Comparison of ENCODE assay signal across 22 cellular contexts in the genomic region with DNA sequence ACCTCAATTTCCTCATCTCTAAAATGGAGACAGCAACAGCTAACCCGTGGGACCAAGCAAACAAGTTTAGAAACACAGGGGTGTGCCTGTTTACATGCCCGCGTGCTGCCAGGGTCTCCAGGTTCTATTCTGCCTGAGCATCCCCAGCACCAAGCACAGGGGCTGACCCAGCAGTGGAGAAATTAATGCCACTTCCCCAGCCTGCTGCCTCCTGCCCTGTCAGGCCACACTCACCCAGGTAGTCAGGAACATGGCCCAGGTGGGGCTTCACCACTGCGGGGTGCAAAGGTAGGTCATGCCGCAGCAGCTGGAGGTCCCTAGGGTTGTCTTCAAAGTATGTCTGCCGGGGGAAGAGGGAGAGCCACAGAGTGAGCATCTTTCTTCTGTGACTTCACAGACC. TPM values are rescaled to one million over a fixed set of nuclear protein-coding genes. Genes with fewer than 3 reads are reported as not detected.
A peak's percentile ranks its signal among the peaks of the same experiment; 100 is the strongest.
DNase-seq lines count a peak whose midpoint lies in the region; ATAC-seq, FAIRE-seq and TF ChIP-seq lines count a peak whose summit lies in the region.
"Had no signal": no experiment of that assay in that cellular context is flagged by ENCODE, and none has a peak within 500 bp of the region (broad histone marks: within the 10 kb centered on the region; RNA-seq: fewer than 3 reads in every experiment).

No MANE protein-coding gene starts in this region.

- peaks cover 0 to 6% of the 10 kb centered on the region in 2 experiments; a peak in 2 of 4 replicates for H3K79me2 ChIP-seq in H1 (ENCODE audit: control insufficient read depth in 1 of 2, insufficient read depth in 2 of 2, low read length in 2 of 2)

- H4K5ac ChIP-seq in H1 (ENCODE audit: insufficient read length, low read depth, low read length): no peak overlapping the region

- FAIRE-seq in H1 (lab: Jason Lieb, UNC): no peak
- FAIRE-seq: A204.1, GM18507 had no signal

- no peak overlapping the region for H3K23ac ChIP-seq in H1 (ENCODE audit: insufficient read length)

- H2BK15ac ChIP-seq in H1 (ENCODE audit: low read length): no peak overlapping the region

- no peak overlapping the region for H4K91ac ChIP-seq in H1 (replicated peaks; ENCODE audit: insufficient read length, low read length)

- 88% methylated on average over 6 of the region's 6 CpGs; no CpG with 5 or more reads in 1 of the 2 experiments for WGBS in H1 (ENCODE audit: extremely low coverage in 1 of 2, insufficient coverage in 1 of 2, insufficient read length in 1 of 2, insufficient replicate concordance in 2 of 2, low coverage in 1 of 2, low lambda C conversion rate in 2 of 2, missing lambda C conversion rate in 1 of 2), 2 experiments

- peaks cover 0 to 3% (median 3%) of the 10 kb centered on the region in 4 experiments; a peak in 5 of 7 replicates for H3K4me1 ChIP-seq in H1 (replicated peaks in 1 of 4; ENCODE audit: control insufficient read depth in 3 of 4, insufficient read depth in 4 of 4, low read length in 3 of 4)

- H3K27ac Mint-ChIP-seq in activated naive CD4-positive, alpha-beta T cell treated with anti-CD3 and anti-CD28 coated beads, Interleukin-2, amount 50 U/mL, for 72 hours: peak overlapping the region; percentile 22 to 36
- no peak overlapping the region for H3K27ac Mint-ChIP-seq in activated naive CD4-positive, alpha-beta T cell treated with anti-CD3 and anti-CD28 coated beads for 36 hours

- no peak for TF ChIP-seq RAD21 in H1 (IDR thresholded peaks at IDR 0.05 in 1 of 2, conservative IDR thresholded peaks at IDR 0.05 in 1 of 2; ENCODE audit: low read depth in 2 of 2, low read length in 2 of 2)

- peaks cover 52 to 72% (median 69%) of the 10 kb centered on the region in 4 experiments for H3K36me3 ChIP-seq in H1 (ENCODE audit: control insufficient read depth in 2 of 4, insufficient read depth in 4 of 4, low read length in 3 of 4)

- no peak overlapping the region for H2AK5ac ChIP-seq in H1 (ENCODE audit: low read depth, low read length)

- no peak overlapping the region for H2BK12ac ChIP-seq in H1 (ENCODE audit: low read depth, low read length)

- H3K56ac ChIP-seq in H1 (replicated peaks; ENCODE audit: insufficient read length, low read depth, low read length): no peak overlapping the region

- no peak overlapping the region for H3K4me3 ChIP-seq in H1 (ENCODE audit: extremely low read depth in 1 of 4, insufficient read depth in 2 of 4, low read depth in 3 of 4, low read length in 4 of 4)
- H3K4me3 ChIP-seq: PC-9 had no signal

- H3K4me2 ChIP-seq in H1 (ENCODE audit: insufficient read depth in 1 of 2, low read depth in 2 of 2, low read length in 2 of 2): no peak overlapping the region
- H3K4me2 ChIP-seq: PC-9, SK-N-SH had no signal

- H2BK20ac ChIP-seq in H1 (ENCODE audit: low read length): no peak overlapping the region

- H3K79me1 ChIP-seq in H1 (ENCODE audit: low read depth, low read length): peaks cover 3% of the 10 kb centered on the region

- peaks cover 30% of the 10 kb centered on the region for H3K4me1 Mint-ChIP-seq in activated naive CD4-positive, alpha-beta T cell treated with anti-CD3 and anti-CD28 coated beads for 36 hours (ENCODE audit: low read depth)

- ATAC-seq in activated naive CD4-positive, alpha-beta T cell treated with anti-CD3 and anti-CD28 coated beads, Interleukin-2, amount 50 U/mL, for 72 hours: no peak
- ATAC-seq in GM19351 (IDR thresholded peaks at IDR 0.05; ENCODE audit: unreplicated experiment) (no peak), HG03280 (IDR thresholded peaks at IDR 0.05; ENCODE audit: unreplicated experiment) (no peak)

- no peaks in the 10 kb centered on the region for H3K27me3 Mint-ChIP-seq in activated naive CD4-positive, alpha-beta T cell treated with anti-CD3 and anti-CD28 coated beads for 36 hours (ENCODE audit: low read depth)

- peaks cover 2 to 31% of the 10 kb centered on the region in 2 experiments for H4K20me1 ChIP-seq in H1 (replicated peaks in 1 of 2; ENCODE audit: control insufficient read depth in 1 of 2, insufficient read depth in 2 of 2, low read length in 2 of 2)

- peaks cover 32 to 50% of the 10 kb centered on the region in 2 donors for H3K36me3 Mint-ChIP-seq in activated naive CD4-positive, alpha-beta T cell treated with anti-CD3 and anti-CD28 coated beads, Interleukin-2, amount 50 U/mL, for 72 hours
- peaks cover 62% of the 10 kb centered on the region for H3K36me3 Mint-ChIP-seq in activated naive CD4-positive, alpha-beta T cell treated with anti-CD3 and anti-CD28 coated beads for 36 hours (ENCODE audit: low read depth)

- no peak overlapping the region for H3K14ac ChIP-seq in H1 (ENCODE audit: insufficient read length)

- peaks cover 4% of the 10 kb centered on the region; the same call in 1 of the 2 replicates for H3K23me2 ChIP-seq in H1 (ENCODE audit: low read depth, low read length)

- H3K9ac ChIP-seq in H1 (replicated peaks in 1 of 4; ENCODE audit: extremely low read depth in 1 of 4, low read depth in 3 of 4, low read length in 3 of 4): no peak overlapping the region
- H3K9ac ChIP-seq: SK-N-SH had no signal

- intact Hi-C loops in activated naive CD4-positive, alpha-beta T cell treated with anti-CD3 and anti-CD28 coated beads for 36 hours (cut with micrococcal nuclease): loop anchor here (10.0 kb wide), 1 partner anchor 193 kb away; no protein-coding TSS in a partner anchor

- no peaks in the 10 kb centered on the region for H3K9me3 ChIP-seq in H1 (ENCODE audit: insufficient read depth in 2 of 2, low read depth in 1 of 2, low read length in 1 of 2)
- H3K9me3 ChIP-seq: SK-N-SH had no signal

- no peak overlapping the region for H4K8ac ChIP-seq in H1 (ENCODE audit: extremely low read depth, insufficient read depth, low read length)

- no peak overlapping the region for H2BK120ac ChIP-seq in H1 (replicated peaks; ENCODE audit: low read depth, low read length)

- no peak for TF ChIP-seq POLR2A in H1 (IDR thresholded peaks at IDR 0.05; ENCODE audit: control extremely low read depth in 1 of 2, low read depth in 2 of 2, low read length in 2 of 2)

- no peak for DNase-seq in activated naive CD4-positive, alpha-beta T cell treated with anti-CD3 and anti-CD28 coated beads, Interleukin-2, amount 50 U/mL, for 72 hours (ENCODE audit: low spot score in 2 of 2)
- no peak for DNase-seq in activated naive CD4-positive, alpha-beta T cell treated with anti-CD3 and anti-CD28 coated beads for 36 hours
- DNase-seq in H1 (ENCODE audit: low read depth in 1 of 2, low spot score in 2 of 2): no peak
- no peak for DNase-seq in NCI-H345 treated with DMSO at 0.1 percent for 48 hours (lab: John Stamatoyannopoulos, UW; ENCODE audit: unreplicated experiment)
- DNase-seq: CD8-positive, alpha-beta memory T cell; GDM1; KG1; NCI-H1092 treated with DMSO at 0.1 percent for 48 hours; NCI-H1436 treated with DMSO at 0.1 percent for 48 hours; NCI-H1930; NCI-H510A; NCI-H748 treated with DMSO at 0.1 percent for 48 hours; PC-9; SIG-M5; SK-N-SH had no signal

- H2AFZ ChIP-seq in H1 (ENCODE audit: low read length): no peak overlapping the region
- H2AFZ ChIP-seq: PC-9 had no signal

- no peak for TF ChIP-seq EP300 in H1 (IDR thresholded peaks at IDR 0.05; ENCODE audit: borderline replicate concordance in 1 of 2, low read depth in 2 of 2, low read length in 2 of 2)

- H3K9me3 Mint-ChIP-seq in activated naive CD4-positive, alpha-beta T cell treated with anti-CD3 and anti-CD28 coated beads, Interleukin-2, amount 50 U/mL, for 72 hours: no peaks in the 10 kb centered on the region
- no peaks in the 10 kb centered on the region for H3K9me3 Mint-ChIP-seq in activated naive CD4-positive, alpha-beta T cell treated with anti-CD3 and anti-CD28 coated beads for 36 hours
- H3K9me3 Mint-ChIP-seq: CD8-positive, alpha-beta memory T cell had no signal

- H3K27me3 ChIP-seq in H1 (replicated peaks in 1 of 4; ENCODE audit: control insufficient read depth in 3 of 4, extremely low read depth in 1 of 4, insufficient read depth in 3 of 4, low read length in 3 of 4): no peaks in the 10 kb centered on the region

- no peak overlapping the region for H3K4me3 Mint-ChIP-seq in activated naive CD4-positive, alpha-beta T cell treated with anti-CD3 and anti-CD28 coated beads for 36 hours
- H3K4me3 Mint-ChIP-seq: CD8-positive, alpha-beta memory T cell had no signal

- no peak for TF ChIP-seq CTCF in VCaP (conservative IDR thresholded peaks at IDR 0.05)
- no peak for TF ChIP-seq CTCF in H1 (IDR thresholded peaks at IDR 0.05; ENCODE audit: control extremely low read depth in 1 of 3, insufficient read depth in 1 of 3, low read depth in 1 of 3, low read length in 3 of 3)

- POLR2A ChIA-PET in H1 (lab: Charles Lee; ENCODE audit: partially characterized antibody): interaction anchor here (0.6 to 8.6 kb wide), 7 partner anchors 6 to 150 kb away, joined by 3 to 89 read pairs (median 3); partner anchors contain the start of gene NUDCD3

- H3K18ac ChIP-seq in H1 (ENCODE audit: extremely low read depth, low read length): no peak overlapping the region

- CTCF ChIA-PET in activated naive CD4-positive, alpha-beta T cell treated with anti-CD3 and anti-CD28 coated beads for 36 hours (lab: Charles Lee): interaction anchor here (0.9 to 4.2 kb wide), 2 partner anchors 21 to 219 kb away, joined by 3 to 31 read pairs; no protein-coding TSS in a partner anchor
- CTCF ChIA-PET in H1 (lab: Charles Lee; ENCODE audit: partially characterized antibody): interaction anchor here (1.1 to 10.2 kb wide), 5 partner anchors 13 to 92 kb away, joined by 3 to 98 read pairs (median 3); partner anchors contain the start of gene NPC1L1

- H2BK5ac ChIP-seq in H1 (ENCODE audit: low read depth, low read length): no peak overlapping the region

- no peak overlapping the region for H3K4ac ChIP-seq in H1 (replicated peaks; ENCODE audit: insufficient read length, low read depth, low read length)

- H3K27ac ChIP-seq in VCaP: peak overlapping the region; percentile 55
- H3K27ac ChIP-seq in H1 (ENCODE audit: low read depth, low read length): no peak overlapping the region
- H3K27ac ChIP-seq: C4-2B, PC-9 had no signal

RNA-seq across cellular contexts. Expression of gene DDX56, which starts 5.8 kb away (rescaled TPM):
- total RNA-seq in activated naive CD4-positive, alpha-beta T cell treated with anti-CD3 and anti-CD28 coated beads, Interleukin-2, amount 50 U/mL, for 72 hours: 10 to 100 TPM; 83.4 to 92.7 TPM
- total RNA-seq in activated naive CD4-positive, alpha-beta T cell treated with anti-CD3 and anti-CD28 coated beads for 36 hours: 10 to 100 TPM; 65.8 to 74.0 TPM
- 55.4 and 56.9 TPM in 2 replicates for total RNA-seq in H1 (2021; fragmentation: NEBNext Ultra II Directional; extraction: Animal tissue kit (Norgen Biotek cat#: 25700))
- polyA plus RNA-seq in H1 (2011; rRNA removed): 81.6 and 82.0 TPM in 2 replicates
- 79.6 TPM for polyA plus RNA-seq in H1 (2011; cell fraction: cytosol; rRNA removed)
- polyA plus RNA-seq in H1 (2011; cell fraction: nucleus; rRNA removed): 179 TPM
- 73.0 to 92.1 TPM (median 90.5 TPM) in 4 replicates for polyA plus RNA-seq in H1 (2012, experiment 1 of 2)
- polyA plus RNA-seq in H1 (2012, experiment 2 of 2): 88.4 TPM
- polyA plus RNA-seq in H1 (2013, experiment 1 of 2): 59.0 TPM
- 54.2 TPM for polyA plus RNA-seq in H1 (2013, experiment 2 of 2)
- 82.6 and 86.4 TPM in 2 replicates for polyA minus RNA-seq in H1 (2011; rRNA and poly(A)+ RNA removed)
- 34.8 TPM for polyA minus RNA-seq in H1 (2011; cell fraction: cytosol; rRNA and poly(A)+ RNA removed)
- 64.0 TPM for polyA minus RNA-seq in H1 (2011; cell fraction: nucleus; rRNA and poly(A)+ RNA removed)

RNA-seq across cellular contexts. Expression of gene TMED4, which starts 14.1 kb away (rescaled TPM):
- total RNA-seq in activated naive CD4-positive, alpha-beta T cell treated with anti-CD3 and anti-CD28 coated beads, Interleukin-2, amount 50 U/mL, for 72 hours: 100 to 1,000 TPM in 1 of 2 donors, 10 to 100 TPM in 1; 67.1 to 114 TPM
- total RNA-seq in activated naive CD4-positive, alpha-beta T cell treated with anti-CD3 and anti-CD28 coated beads for 36 hours: 10 to 100 TPM; 77.3 to 81.8 TPM
- 41.1 and 44.9 TPM in 2 replicates for total RNA-seq in H1 (2021; fragmentation: NEBNext Ultra II Directional; extraction: Animal tissue kit (Norgen Biotek cat#: 25700))
- 76.7 and 91.9 TPM in 2 replicates for polyA plus RNA-seq in H1 (2011; rRNA removed)
- polyA plus RNA-seq in H1 (2011; cell fraction: cytosol; rRNA removed): 72.2 TPM
- polyA plus RNA-seq in H1 (2011; cell fraction: nucleus; rRNA removed): 68.9 TPM
- polyA plus RNA-seq in H1 (2012, experiment 1 of 2): 39.2 to 48.0 TPM (median 42.1 TPM) in 4 replicates
- 39.9 TPM for polyA plus RNA-seq in H1 (2012, experiment 2 of 2)
- 40.7 TPM for polyA plus RNA-seq in H1 (2013, experiment 1 of 2)
- 46.2 TPM for polyA plus RNA-seq in H1 (2013, experiment 2 of 2)
- polyA minus RNA-seq in H1 (2011; rRNA and poly(A)+ RNA removed): 38.6 and 54.2 TPM in 2 replicates
- 47.6 TPM for polyA minus RNA-seq in H1 (2011; cell fraction: cytosol; rRNA and poly(A)+ RNA removed)
- polyA minus RNA-seq in H1 (2011; cell fraction: nucleus; rRNA and poly(A)+ RNA removed): 39.0 TPM

RNA-seq across cellular contexts. Expression of gene NPC1L1, which starts 26.8 kb away (rescaled TPM):
- under 1 TPM; 0.06 to 0.14 TPM for total RNA-seq in activated naive CD4-positive, alpha-beta T cell treated with anti-CD3 and anti-CD28 coated beads, Interleukin-2, amount 50 U/mL, for 72 hours
- not detected for total RNA-seq in activated naive CD4-positive, alpha-beta T cell treated with anti-CD3 and anti-CD28 coated beads for 36 hours
- total RNA-seq in H1 (2021; fragmentation: NEBNext Ultra II Directional; extraction: Animal tissue kit (Norgen Biotek cat#: 25700)): 0.06 TPM in 1 of 2 replicates, not detected in the other
- 0.14 and 0.21 TPM in 2 replicates for polyA plus RNA-seq in H1 (2011; rRNA removed)
- 0.10 TPM for polyA plus RNA-seq in H1 (2011; cell fraction: cytosol; rRNA removed)
- polyA plus RNA-seq in H1 (2011; cell fraction: nucleus; rRNA removed): 0.31 TPM
- polyA plus RNA-seq in H1 (2012, experiment 1 of 2): 0.09 to 0.18 TPM (median 0.13 TPM) in 3 of 4 replicates, not detected in the other
- 0.05 TPM for polyA plus RNA-seq in H1 (2012, experiment 2 of 2)
- 0.16 TPM for polyA plus RNA-seq in H1 (2013, experiment 1 of 2)
- 0.13 TPM for polyA plus RNA-seq in H1 (2013, experiment 2 of 2)
- polyA minus RNA-seq in H1 (2011; rRNA and poly(A)+ RNA removed): 0.06 and 0.22 TPM in 2 replicates
- polyA minus RNA-seq in H1 (2011; cell fraction: cytosol; rRNA and poly(A)+ RNA removed): not detected
- not detected for polyA minus RNA-seq in H1 (2011; cell fraction: nucleus; rRNA and poly(A)+ RNA removed)
- total RNA-seq: CD8-positive, alpha-beta memory T cell; H7 had no signal
- polyA plus RNA-seq: CD8-positive, alpha-beta memory T cell; SK-N-SH had no signal

RNA-seq across cellular contexts. Expression of gene OGDH, which starts 38.5 kb away (rescaled TPM):
- 100 to 1,000 TPM in 1 of 2 donors, 10 to 100 TPM in 1; 53.2 to 106 TPM for total RNA-seq in activated naive CD4-positive, alpha-beta T cell treated with anti-CD3 and anti-CD28 coated beads, Interleukin-2, amount 50 U/mL, for 72 hours
- total RNA-seq in activated naive CD4-positive, alpha-beta T cell treated with anti-CD3 and anti-CD28 coated beads for 36 hours: 10 to 100 TPM; 73.9 to 78.4 TPM
- total RNA-seq in H1 (2021; fragmentation: NEBNext Ultra II Directional; extraction: Animal tissue kit (Norgen Biotek cat#: 25700)): 89.1 and 91.6 TPM in 2 replicates
- polyA plus RNA-seq in H1 (2011; rRNA removed): 71.6 and 108 TPM in 2 replicates
- polyA plus RNA-seq in H1 (2011; cell fraction: cytosol; rRNA removed): 60.6 TPM
- polyA plus RNA-seq in H1 (2011; cell fraction: nucleus; rRNA removed): 125 TPM
- polyA plus RNA-seq in H1 (2012, experiment 1 of 2): 47.3 to 67.1 TPM (median 62.3 TPM) in 4 replicates
- 58.0 TPM for polyA plus RNA-seq in H1 (2012, experiment 2 of 2)
- 38.5 TPM for polyA plus RNA-seq in H1 (2013, experiment 1 of 2)
- polyA plus RNA-seq in H1 (2013, experiment 2 of 2): 34.1 TPM
- 126 and 130 TPM in 2 replicates for polyA minus RNA-seq in H1 (2011; rRNA and poly(A)+ RNA removed)
- 53.8 TPM for polyA minus RNA-seq in H1 (2011; cell fraction: cytosol; rRNA and poly(A)+ RNA removed)
- polyA minus RNA-seq in H1 (2011; cell fraction: nucleus; rRNA and poly(A)+ RNA removed): 46.3 TPM
